1 cellular context compared by ENCODE assay signal in genomic region chr17:75207050-75207407, GRCh38.
A peak's percentile ranks its signal among the peaks of the same experiment; 100 is the strongest.
TF ChIP-seq lines count a peak whose summit lies in the region.

No MANE protein-coding gene starts in this region.

TF ChIP-seq in K562, 482 proteins besides CTCF, POLR2A, EP300 and RAD21:
- peak; percentile 32; the same call in 1 of the 2 replicates for TF ChIP-seq ZNF384 (IDR thresholded peaks at IDR 0.05; ENCODE audit: low read depth, low read length)
